Comparison of ENCODE assay signal across 8 cellular contexts in genomic region chr11:131408011-131408640, GRCh38. TPM values are rescaled to one million over a fixed set of nuclear protein-coding genes. Genes with fewer than 3 reads are reported as not detected.
DNase-seq lines count a peak whose midpoint lies in the region; ATAC-seq and TF ChIP-seq lines count a peak whose summit lies in the region.

No MANE protein-coding gene starts in this region.

- BruUV-seq in Panc1 (replicated peaks; lab: Mats Ljungman, UMichigan) = no TSS peak

- H3K4me1 Mint-ChIP-seq in GM23338 (peaks cover 11% of the 10 kb centered on the region; the same call in 1 of the 3 replicates), glutamatergic neuron (ENCODE audit: low read depth, unreplicated experiment) (peaks cover 3% of the 10 kb centered on the region), type B pancreatic cell (ENCODE audit: unreplicated experiment) (peaks cover 4% of the 10 kb centered on the region)

- H3K4me3 Mint-ChIP-seq in GM23338 (no peak overlapping the region), glutamatergic neuron (ENCODE audit: unreplicated experiment) (no peak overlapping the region), type B pancreatic cell (no peak overlapping the region)

- TF ChIP-seq POLR2A in prostate gland (IDR thresholded peaks at IDR 0.05) = no peak

- H3K36me3 ChIP-seq in BJ (ENCODE audit: control insufficient read depth, insufficient read depth, low read length) (no peaks in the 10 kb centered on the region), GM23338 (ENCODE audit: insufficient read depth) (no peaks in the 10 kb centered on the region), Panc1 (ENCODE audit: control insufficient read depth, insufficient read depth, low read length) (no peaks in the 10 kb centered on the region), prostate gland (no peaks in the 10 kb centered on the region)

- peak; percentile 0 for DNase-seq in BJ (ENCODE audit: low read depth)
- DNase-seq in GM23338 (ENCODE audit: low spot score) = peak; percentile 71
- peak; percentile 20 for DNase-seq in Panc1 (ENCODE audit: low read depth, low spot score)
- peak; percentile 64 for DNase-seq in glutamatergic neuron
- DNase-seq in type B pancreatic cell (ENCODE audit: extremely low spot score, unreplicated experiment) = no peak
- no peak for DNase-seq in prostate gland (ENCODE audit: low spot score)
- no peak for DNase-seq in DMS153 treated with DMSO at 0.1 percent for 48 hours (lab: John Stamatoyannopoulos, UW; ENCODE audit: unreplicated experiment)
- no peak for DNase-seq in stimulated activated CD4-positive, alpha-beta T cell treated with anti-CD3 and anti-CD28 coated beads, Interleukin-15, amount 100 ng/mL, for 24 hours

- H3K27me3 ChIP-seq in BJ (ENCODE audit: control insufficient read depth, insufficient read depth, low read length) (no peaks in the 10 kb centered on the region), GM23338 (ENCODE audit: insufficient read depth) (no peaks in the 10 kb centered on the region), Panc1 (ENCODE audit: control insufficient read depth, insufficient read depth, low read length) (peaks cover 6% of the 10 kb centered on the region), prostate gland (replicated peaks; ENCODE audit: insufficient read depth) (no peaks in the 10 kb centered on the region)

- no peak overlapping the region for H2AFZ ChIP-seq in GM23338

- H3K4me2 ChIP-seq in GM23338 = no peak overlapping the region

- H3K27ac ChIP-seq in GM23338 (ENCODE audit: low read depth) (no peak overlapping the region), Panc1 (ENCODE audit: low read length) (no peak overlapping the region), prostate gland (no peak overlapping the region)

- H3K27ac Mint-ChIP-seq in GM23338 (no peak overlapping the region; the same call in 1 of the 2 replicates), glutamatergic neuron (ENCODE audit: unreplicated experiment) (no peak overlapping the region), type B pancreatic cell (peak overlapping the region; percentile 39)

- H3F3A ChIP-seq in GM23338 (replicated peaks; ENCODE audit: low read depth) = no peaks in the 10 kb centered on the region

- intact Hi-C loops in Panc1 (cut with micrococcal nuclease; ENCODE audit: unreplicated experiment) = loop anchor here (1.0 to 10.0 kb wide), 2 partner anchors 266 to 343 kb away; no protein-coding TSS in a partner anchor
- intact Hi-C loops in prostate gland (cut with DNase I) = no loop called here

- peak; percentile 84 for ATAC-seq in GM23338
- ATAC-seq in Panc1 = peak; percentile 78

- WGBS in prostate gland = 59% methylated on average over 5 of the region's 5 CpGs

- H3K9me2 ChIP-seq in GM23338 (ENCODE audit: insufficient read depth) = no peaks in the 10 kb centered on the region

- POLR2A ChIA-PET in BJ (lab: Charles Lee) = no interaction called here
- POLR2A ChIA-PET in Panc1 (lab: Charles Lee) = no interaction called here

- H3K79me2 ChIP-seq in GM23338 (replicated peaks; ENCODE audit: insufficient read depth) = no peaks in the 10 kb centered on the region

- H3K27me3 Mint-ChIP-seq in GM23338 (ENCODE audit: insufficient read depth, low read depth, poor library complexity) (peaks cover 6% of the 10 kb centered on the region), glutamatergic neuron (ENCODE audit: unreplicated experiment) (no peaks in the 10 kb centered on the region), type B pancreatic cell (peaks cover 5% of the 10 kb centered on the region)

- TF ChIP-seq CTCF in BJ (IDR thresholded peaks at IDR 0.05; ENCODE audit: insufficient read depth, low read depth, low read length) (peak; percentile 49), GM23338 (conservative IDR thresholded peaks at IDR 0.05; ENCODE audit: low read depth in 2 of 2) (peak; percentile 87 to 88), Panc1 (IDR thresholded peaks at IDR 0.05) (peak; percentile 81), glutamatergic neuron (IDR thresholded peaks at IDR 0.05; ENCODE audit: partially characterized antibody, unreplicated experiment) (peak; percentile 52), type B pancreatic cell (conservative IDR thresholded peaks at IDR 0.05) (peak; percentile 75), prostate gland (IDR thresholded peaks at IDR 0.05) (peak in 1 of 4 experiments; percentile 8)

- no peaks in the 10 kb centered on the region for H3K36me3 Mint-ChIP-seq in GM23338 (ENCODE audit: low read depth)
- H3K36me3 Mint-ChIP-seq in glutamatergic neuron (ENCODE audit: unreplicated experiment) = no peaks in the 10 kb centered on the region
- H3K36me3 Mint-ChIP-seq in type B pancreatic cell = no peaks in the 10 kb centered on the region

- no peak overlapping the region for H3K4me3 ChIP-seq in BJ (ENCODE audit: low read depth, low read length)
- H3K4me3 ChIP-seq in GM23338 = no peak overlapping the region
- H3K4me3 ChIP-seq in Panc1 (ENCODE audit: low read depth in 2 of 2, low read length in 2 of 2) = no peak overlapping the region
- H3K4me3 ChIP-seq in prostate gland = no peak overlapping the region

- H3K4me1 ChIP-seq in GM23338 (ENCODE audit: insufficient read depth) (no peaks in the 10 kb centered on the region; the same call in 1 of the 2 replicates), Panc1 (ENCODE audit: control insufficient read depth, insufficient read depth, low read length) (no peaks in the 10 kb centered on the region), prostate gland (replicated peaks) (no peaks in the 10 kb centered on the region)

- in situ Hi-C loops in Panc1 (cut with HindIII; ENCODE audit: low pct_unique_long_range_greater_than_20kb, low sequenced_read_pairs) = no loop called here

- H3K9me3 Mint-ChIP-seq in GM23338 (no peaks in the 10 kb centered on the region), glutamatergic neuron (ENCODE audit: unreplicated experiment) (no peaks in the 10 kb centered on the region), type B pancreatic cell (no peaks in the 10 kb centered on the region)

- no peaks in the 10 kb centered on the region for H4K20me1 ChIP-seq in GM23338 (replicated peaks; ENCODE audit: insufficient read depth)

- CTCF ChIA-PET in BJ (lab: Yijun Ruan, JAX) = interaction anchor here (0.7 kb wide), 1 partner anchor 345 kb away, joined by 3 read pairs; no protein-coding TSS in a partner anchor
- CTCF ChIA-PET in Panc1 (lab: Charles Lee) = no interaction called here

- no peaks in the 10 kb centered on the region for H3K9me3 ChIP-seq in Panc1 (ENCODE audit: control insufficient read depth, insufficient read depth, low read depth, low read length)
- no peaks in the 10 kb centered on the region for H3K9me3 ChIP-seq in prostate gland

TF ChIP-seq in GM23338, 12 proteins besides CTCF, POLR2A, EP300 and RAD21 (continues in another document):
- no peak for TF ChIP-seq ZNF331 (CRISPR knock-in tag; IDR thresholded peaks at IDR 0.05; ENCODE audit: low read depth)

RNA-seq across cellular contexts. Expression of gene NTM, which starts 37.7 kb away (rescaled TPM):
- 24.4 and 33.6 TPM in 2 replicates for polyA plus RNA-seq in BJ (2011; rRNA removed)
- polyA minus RNA-seq in BJ (2011; rRNA and poly(A)+ RNA removed) = 35.5 and 36.2 TPM in 2 replicates
- total RNA-seq in GM23338 (2014; rRNA removed; shearing (Covaris generic)) = 5.3 and 14.6 TPM in 2 replicates
- polyA plus RNA-seq in GM23338 (2016; fragmentation: Nextera tagmentation; extraction: Ambion mirVana) = 10.6 and 12.3 TPM in 2 replicates
- total RNA-seq in Panc1 (2021; ENCODE audit: unreplicated experiment) = 0.10 TPM
- not detected for polyA plus RNA-seq in Panc1 (2012; ENCODE audit: insufficient read length)
- 1.2 TPM for total RNA-seq in glutamatergic neuron (ENCODE audit: unreplicated experiment)
- 10.6 and 19.2 TPM in 2 replicates for total RNA-seq in type B pancreatic cell (ENCODE audit: low replicate concordance)
- total RNA-seq in prostate gland = 1 to 10 TPM in 1 of 2 donors, not detected in 1; 7.4 TPM

Comparison
In these comparisons a context has a peak if more than half of its experiments do, and no peak if none do; other contexts are left out.
1. DNase-seq: peak in BJ (single experiment), GM23338 (single experiment), Panc1 (single experiment) and glutamatergic neuron (single experiment); none in type B pancreatic cell (single experiment), prostate gland (single experiment), DMS153 treated with DMSO at 0.1 percent for 48 hours (single experiment) and stimulated activated CD4-positive, alpha-beta T cell treated with anti-CD3 and anti-CD28 coated beads, Interleukin-15, amount 100 ng/mL, for 24 hours (single experiment).